24 cellular contexts compared by ENCODE assay signal in the genomic region with DNA sequence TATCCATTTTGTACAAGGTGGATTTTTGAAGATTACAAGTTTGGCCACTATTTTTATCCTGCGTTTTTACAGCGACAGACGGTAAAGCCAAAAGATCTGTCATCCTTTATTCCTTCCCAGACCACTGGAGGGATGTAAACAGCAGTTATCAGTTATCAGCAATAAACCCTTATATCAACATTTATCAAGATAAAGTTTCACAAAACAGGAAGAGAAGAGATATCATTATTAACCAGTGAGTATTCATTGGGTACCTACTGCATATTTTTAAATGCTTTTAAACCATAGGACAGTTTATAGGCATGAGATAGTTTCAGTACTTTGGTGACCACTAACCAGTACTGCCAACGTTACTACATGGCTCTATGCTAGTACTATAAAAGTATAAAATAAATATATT.
"Had no signal": no experiment of that assay in that cellular context is flagged by ENCODE, and none has a peak within 500 bp of the region (broad histone marks: within the 10 kb centered on the region; RNA-seq: fewer than 3 reads in every experiment).

No MANE protein-coding gene starts in this region.

- H3K4me3 ChIP-seq: coronary artery, dorsolateral prefrontal cortex, esophagus squamous epithelium, gastroesophageal sphincter, heart left ventricle, hepatocyte, left lung, lower lobe of right lung had no signal

- H3K27ac ChIP-seq: coronary artery, dorsolateral prefrontal cortex, epithelial cell of prostate, esophagus squamous epithelium, foreskin keratinocyte, gastroesophageal sphincter, heart left ventricle, hepatocyte, left lung, lower lobe of right lung had no signal

- DNase-seq: dermis blood vessel endothelial cell; dorsolateral prefrontal cortex; effector CD4-positive, alpha-beta T cell; effector memory CD4-positive, alpha-beta T cell; erythroblast; esophagus squamous epithelium; foreskin keratinocyte; heart left ventricle; hypothalamus; immature natural killer cell; islet precursor cell; kidney; kidney glomerular epithelial cell; left lung; left ventricle myocardium superior; lower lobe of right lung; mesenchymal stem cell; midbrain; naive thymus-derived CD4-positive, alpha-beta T cell had no signal

- H3K27ac Mint-ChIP-seq: immature natural killer cell; naive thymus-derived CD4-positive, alpha-beta T cell had no signal

- H3K27me3 ChIP-seq: dorsolateral prefrontal cortex, esophagus squamous epithelium, foreskin keratinocyte, gastroesophageal sphincter, heart left ventricle, hepatocyte, left lung had no signal

- H3K4me3 Mint-ChIP-seq: immature natural killer cell; naive thymus-derived CD4-positive, alpha-beta T cell had no signal

- H3K9me3 ChIP-seq: esophagus squamous epithelium, gastroesophageal sphincter, heart left ventricle, left lung, lower lobe of right lung had no signal

- ATAC-seq: esophagus mucosa; foreskin keratinocyte; gastroesophageal sphincter; heart left ventricle; left lung; left ventricle myocardium superior; lower lobe of right lung; naive thymus-derived CD4-positive, alpha-beta T cell had no signal

- H3K36me3 ChIP-seq: esophagus squamous epithelium, gastroesophageal sphincter, heart left ventricle, left lung, lower lobe of right lung had no signal

- H3K4me1 ChIP-seq: gastroesophageal sphincter, lower lobe of right lung had no signal

- H3K9me3 Mint-ChIP-seq: immature natural killer cell had no signal

- H3K36me3 Mint-ChIP-seq: immature natural killer cell had no signal
